ENCODE assay signal across 25 cellular contexts in genomic region chr7:107684287-107684686, GRCh38. TPM values are rescaled to one million over a fixed set of nuclear protein-coding genes. Genes with fewer than 3 reads are reported as not detected.
DNase-seq lines count a peak whose midpoint lies in the region; ATAC-seq and TF ChIP-seq lines count a peak whose summit lies in the region.
"Had no signal": no experiment of that assay in that cellular context is flagged by ENCODE, and none has a peak within 500 bp of the region (broad histone marks: within the 10 kb centered on the region; RNA-seq: fewer than 3 reads in every experiment).

No MANE protein-coding gene starts in this region.

- peaks cover 10% of the 10 kb centered on the region for H3K27me3 Mint-ChIP-seq in stimulated activated naive CD8-positive, alpha-beta T cell treated with anti-CD3 and anti-CD28 coated beads, Interleukin-15, amount 100 ng/mL, for 72 hours
- H3K27me3 Mint-ChIP-seq: CD4-positive, CD25-positive, alpha-beta regulatory T cell had no signal

- peaks cover 6% of the 10 kb centered on the region for H3K4me1 Mint-ChIP-seq in stimulated activated naive CD8-positive, alpha-beta T cell treated with anti-CD3 and anti-CD28 coated beads, Interleukin-15, amount 100 ng/mL, for 72 hours
- H3K4me1 Mint-ChIP-seq: CD14-positive monocyte; CD8-positive, alpha-beta memory T cell had no signal

- no peak for TF ChIP-seq POLR2A in esophagus muscularis mucosa (IDR thresholded peaks at IDR 0.05; ENCODE audit: low read depth)

- no peaks in the 10 kb centered on the region for H3K9me3 ChIP-seq in esophagus muscularis mucosa
- no peaks in the 10 kb centered on the region for H3K9me3 ChIP-seq in thymus (ENCODE audit: control insufficient read depth)
- H3K9me3 ChIP-seq: BE2C, BLaER1 had no signal

- ATAC-seq in left ventricle myocardium superior, result peak; percentile 55
- ATAC-seq in Right ventricle myocardium inferior, result no peak
- no peak for ATAC-seq in stimulated activated naive CD8-positive, alpha-beta T cell treated with anti-CD3 and anti-CD28 coated beads, Interleukin-15, amount 100 ng/mL, for 72 hours
- no peak for ATAC-seq in GM21515 (IDR thresholded peaks at IDR 0.05; ENCODE audit: unreplicated experiment)
- ATAC-seq: GM12878 had no signal

- H3K27ac Mint-ChIP-seq in stimulated activated naive CD8-positive, alpha-beta T cell treated with anti-CD3 and anti-CD28 coated beads, Interleukin-15, amount 100 ng/mL, for 72 hours, result no peak overlapping the region
- H3K27ac Mint-ChIP-seq: CD14-positive monocyte; CD4-positive, alpha-beta memory T cell; CD8-positive, alpha-beta memory T cell had no signal

- 71% methylated on average over 2 of the region's 2 CpGs for WGBS in esophagus muscularis mucosa
- WGBS in thymus, result 94% methylated on average over 2 of the region's 2 CpGs

- no peak for TF ChIP-seq CTCF in esophagus muscularis mucosa (IDR thresholded peaks at IDR 0.05)

- H3K4me3 ChIP-seq in esophagus muscularis mucosa, result no peak overlapping the region
- no peak overlapping the region for H3K4me3 ChIP-seq in thymus (ENCODE audit: low read length)
- H3K4me3 ChIP-seq: BLaER1, GM12878 had no signal

- H3K27ac ChIP-seq in esophagus muscularis mucosa (replicated peaks in 1 of 4) (no peak overlapping the region), thymus (ENCODE audit: low read depth) (peak overlapping the region; percentile 31)
- H3K27ac ChIP-seq: BLaER1 had no signal

- no peaks in the 10 kb centered on the region for H3K27me3 ChIP-seq in esophagus muscularis mucosa
- H3K27me3 ChIP-seq in thymus (ENCODE audit: control insufficient read depth, insufficient read depth), result no peaks in the 10 kb centered on the region
- H3K27me3 ChIP-seq: BE2C, BLaER1 had no signal

- no peak for TF ChIP-seq EP300 in esophagus muscularis mucosa (IDR thresholded peaks at IDR 0.05)

- H3K4me3 Mint-ChIP-seq in stimulated activated naive CD8-positive, alpha-beta T cell treated with anti-CD3 and anti-CD28 coated beads, Interleukin-15, amount 100 ng/mL, for 72 hours, result no peak overlapping the region
- H3K4me3 Mint-ChIP-seq: CD14-positive monocyte; CD4-positive, alpha-beta memory T cell; CD8-positive, alpha-beta memory T cell had no signal

- intact Hi-C loops in left ventricle myocardium superior (cut with micrococcal nuclease) (no loop called here), Right ventricle myocardium inferior (cut with DNase I) (no loop called here), esophagus muscularis mucosa (cut with DNase I) (no loop called here)

- DNase-seq in left ventricle myocardium superior, result no peak
- DNase-seq in Right ventricle myocardium inferior (ENCODE audit: missing footprints), result no peak
- peak; percentile 10 for DNase-seq in esophagus muscularis mucosa (ENCODE audit: extremely low spot score)
- no peak for DNase-seq in stimulated activated naive CD8-positive, alpha-beta T cell treated with anti-CD3 and anti-CD28 coated beads, Interleukin-15, amount 100 ng/mL, for 72 hours
- no peak for DNase-seq in activated CD4-positive, alpha-beta T cell treated with anti-CD3 and anti-CD28 coated beads for 4 hours
- DNase-seq: 8988T; ACHN; BE2C; C1 segment of cervical spinal cord; CD4-positive, alpha-beta memory T cell; CD4-positive, CD25-positive, alpha-beta regulatory T cell; CD8-positive, alpha-beta memory T cell; COR-L47; DMS 273 treated with DMSO at 0.1 percent for 48 hours; DMS153; DMS79; DND-41; EL; GDM1 had no signal

- no peaks in the 10 kb centered on the region for H3K36me3 ChIP-seq in esophagus muscularis mucosa
- no peaks in the 10 kb centered on the region for H3K36me3 ChIP-seq in thymus (ENCODE audit: control insufficient read depth, insufficient read depth)
- H3K36me3 ChIP-seq: BE2C, BLaER1 had no signal

- H3K4me1 ChIP-seq in esophagus muscularis mucosa (no peaks in the 10 kb centered on the region), thymus (ENCODE audit: control insufficient read depth, insufficient read depth, low read length) (no peaks in the 10 kb centered on the region)
- H3K4me1 ChIP-seq: BE2C, BLaER1 had no signal

- no peaks in the 10 kb centered on the region for H3K9me3 Mint-ChIP-seq in stimulated activated naive CD8-positive, alpha-beta T cell treated with anti-CD3 and anti-CD28 coated beads, Interleukin-15, amount 100 ng/mL, for 72 hours
- H3K9me3 Mint-ChIP-seq: CD14-positive monocyte; CD4-positive, alpha-beta memory T cell; CD4-positive, CD25-positive, alpha-beta regulatory T cell; CD8-positive, alpha-beta memory T cell had no signal

RNA-seq across cellular contexts. Expression of gene SLC26A4, which starts 23.7 kb away (rescaled TPM):
- total RNA-seq in left ventricle myocardium superior (0.40 TPM), Right ventricle myocardium inferior (0.27 TPM), esophagus muscularis mucosa (1 to 10 TPM in 1 of 4 donors, under 1 TPM in 3; 0.17 to 1.2 (median 0.46) TPM)
- 0.39 TPM for polyA plus RNA-seq in thymus
- total RNA-seq: A673; CD4-positive, alpha-beta memory T cell had no signal
- polyA plus RNA-seq: CD4-positive, alpha-beta memory T cell; CD8-positive, alpha-beta memory T cell had no signal

RNA-seq across cellular contexts. Expression of gene CBLL1, which starts 59.7 kb away (rescaled TPM):
- 24.8 TPM for total RNA-seq in left ventricle myocardium superior
- 20.5 TPM for total RNA-seq in Right ventricle myocardium inferior
- 10 to 100 TPM; 60.1 to 67.3 (median 63.6) TPM for total RNA-seq in esophagus muscularis mucosa
- 13.3 TPM for polyA plus RNA-seq in thymus
